In genomic region chr10:82796510-82796909, GRCh38 we compare ENCODE assay signal across 12 cellular contexts.
A peak's percentile ranks its signal among the peaks of the same experiment; 100 is the strongest.
DNase-seq lines count a peak whose midpoint lies in the region; ATAC-seq and TF ChIP-seq lines count a peak whose summit lies in the region.
"Had no signal": no experiment of that assay in that cellular context is flagged by ENCODE, and none has a peak within 500 bp of the region (broad histone marks: within the 10 kb centered on the region; RNA-seq: fewer than 3 reads in every experiment).

No MANE protein-coding gene starts in this region.

- H3K9ac ChIP-seq in neural progenitor cell: no peak overlapping the region
- H3K9ac ChIP-seq: BLaER1 treated with 17β-estradiol and CSF1 and Interleukin-3, amounts not matched to agents 10 nM and 100 nM had no signal

- no peaks in the 10 kb centered on the region for H3K79me2 ChIP-seq in neural progenitor cell (ENCODE audit: low read depth)

- H3K27me3 Mint-ChIP-seq in neural progenitor cell (ENCODE audit: insufficient read depth, low read depth): peaks cover 3% of the 10 kb centered on the region
- no peaks in the 10 kb centered on the region for H3K27me3 Mint-ChIP-seq in naive thymus-derived CD4-positive, alpha-beta T cell
- H3K27me3 Mint-ChIP-seq: memory B cell had no signal

- DNase-seq in NCI-H345 treated with DMSO at 0.1 percent for 48 hours (lab: John Stamatoyannopoulos, UW; ENCODE audit: unreplicated experiment) (peak; percentile 2), NCI-H345 (lab: John Stamatoyannopoulos, UW) (no peak), NB4 (ENCODE audit: low read depth) (peak; percentile 21), body of pancreas (no peak), neural progenitor cell (ENCODE audit: low spot score) (no peak)
- no peak for DNase-seq in naive thymus-derived CD4-positive, alpha-beta T cell
- DNase-seq: NCI-H2107; stimulated activated CD4-positive, alpha-beta T cell treated with anti-CD3 and anti-CD28 coated beads, Interleukin-2, amount 100 ng/mL, for 48 hours had no signal

- H4K20me1 ChIP-seq in neural progenitor cell (ENCODE audit: low read depth): no peaks in the 10 kb centered on the region
- H4K20me1 ChIP-seq: BLaER1 treated with 17β-estradiol and CSF1 and Interleukin-3, amounts not matched to agents 10 nM and 100 nM had no signal

- H3K27me3 ChIP-seq in body of pancreas (no peaks in the 10 kb centered on the region), neural progenitor cell (no peaks in the 10 kb centered on the region)
- no peaks in the 10 kb centered on the region for H3K27me3 ChIP-seq in naive thymus-derived CD4-positive, alpha-beta T cell (ENCODE audit: control insufficient read depth in 2 of 2, insufficient read depth in 2 of 2, low read length in 2 of 2)
- H3K27me3 ChIP-seq: BLaER1 treated with 17β-estradiol and CSF1 and Interleukin-3, amounts not matched to agents 10 nM and 100 nM had no signal

- H3K4me2 ChIP-seq in neural progenitor cell: no peak overlapping the region

- H3K27ac Mint-ChIP-seq in neural progenitor cell: no peak overlapping the region
- no peak overlapping the region for H3K27ac Mint-ChIP-seq in naive thymus-derived CD4-positive, alpha-beta T cell
- H3K27ac Mint-ChIP-seq: memory B cell had no signal

- CTCF ChIA-PET in naive thymus-derived CD4-positive, alpha-beta T cell (lab: Charles Lee): no interaction called here

- H3K36me3 ChIP-seq in body of pancreas (replicated peaks in 1 of 2; ENCODE audit: insufficient read depth in 1 of 2, low read depth in 2 of 2) (no peaks in the 10 kb centered on the region), neural progenitor cell (no peaks in the 10 kb centered on the region)
- H3K36me3 ChIP-seq in naive thymus-derived CD4-positive, alpha-beta T cell (ENCODE audit: control insufficient read depth in 2 of 3, insufficient read depth in 3 of 3, low read length in 3 of 3): no peaks in the 10 kb centered on the region

- intact Hi-C loops in body of pancreas (cut with DNase I): loop anchor here (10.0 kb wide), 1 partner anchor 168 kb away; no protein-coding TSS in a partner anchor
- intact Hi-C loops in naive thymus-derived CD4-positive, alpha-beta T cell (cut with micrococcal nuclease): no loop called here

- H3K4me3 ChIP-seq in NB4 (ENCODE audit: low read depth, low read length) (no peak overlapping the region), body of pancreas (no peak overlapping the region), neural progenitor cell (no peak overlapping the region)
- H3K4me3 ChIP-seq in naive thymus-derived CD4-positive, alpha-beta T cell (ENCODE audit: low read length): no peak overlapping the region
- H3K4me3 ChIP-seq: BLaER1 treated with 17β-estradiol and CSF1 and Interleukin-3, amounts not matched to agents 10 nM and 100 nM had no signal

- no peak overlapping the region for H3K4me3 Mint-ChIP-seq in neural progenitor cell
- H3K4me3 Mint-ChIP-seq in naive thymus-derived CD4-positive, alpha-beta T cell: no peak overlapping the region
- H3K4me3 Mint-ChIP-seq: memory B cell had no signal

- peaks cover 5% of the 10 kb centered on the region for H3K4me1 Mint-ChIP-seq in neural progenitor cell
- no peaks in the 10 kb centered on the region for H3K4me1 Mint-ChIP-seq in naive thymus-derived CD4-positive, alpha-beta T cell
- H3K4me1 Mint-ChIP-seq: memory B cell had no signal

- ATAC-seq in body of pancreas (no peak), GM19351 (IDR thresholded peaks at IDR 0.05; ENCODE audit: unreplicated experiment) (no peak), GM21381 (IDR thresholded peaks at IDR 0.05; ENCODE audit: unreplicated experiment) (no peak)
- ATAC-seq in naive thymus-derived CD4-positive, alpha-beta T cell: no peak

- no peaks in the 10 kb centered on the region for H3K4me1 ChIP-seq in body of pancreas
- no peaks in the 10 kb centered on the region for H3K4me1 ChIP-seq in neural progenitor cell
- no peaks in the 10 kb centered on the region for H3K4me1 ChIP-seq in naive thymus-derived CD4-positive, alpha-beta T cell (ENCODE audit: control insufficient read depth in 2 of 2, insufficient read depth in 2 of 2, low read length in 2 of 2)

- H3K9me3 ChIP-seq in body of pancreas: no peaks in the 10 kb centered on the region
- H3K9me3 ChIP-seq in neural progenitor cell (ENCODE audit: low read depth): no peaks in the 10 kb centered on the region
- no peaks in the 10 kb centered on the region for H3K9me3 ChIP-seq in naive thymus-derived CD4-positive, alpha-beta T cell (ENCODE audit: control insufficient read depth in 2 of 3, low read length in 3 of 3)

- no peak for TF ChIP-seq POLR2A in NB4 (IDR thresholded peaks at IDR 0.05; ENCODE audit: extremely low read depth, insufficient read length)
- no peak for TF ChIP-seq POLR2A in body of pancreas (IDR thresholded peaks at IDR 0.05)

- H3K36me3 Mint-ChIP-seq in neural progenitor cell: no peaks in the 10 kb centered on the region
- H3K36me3 Mint-ChIP-seq in naive thymus-derived CD4-positive, alpha-beta T cell: no peaks in the 10 kb centered on the region
- H3K36me3 Mint-ChIP-seq: memory B cell had no signal

- H3K9me3 Mint-ChIP-seq in neural progenitor cell: peaks cover 2% of the 10 kb centered on the region
- H3K9me3 Mint-ChIP-seq in naive thymus-derived CD4-positive, alpha-beta T cell: peaks cover 0 to 16% (median 1%) of the 10 kb centered on the region in 11 donors
- H3K9me3 Mint-ChIP-seq: memory B cell had no signal

- no peak overlapping the region for H2AFZ ChIP-seq in neural progenitor cell (replicated peaks)

- POLR2A ChIA-PET in naive thymus-derived CD4-positive, alpha-beta T cell (lab: Charles Lee): no interaction called here

- no peaks in the 10 kb centered on the region for H3F3A ChIP-seq in neural progenitor cell (ENCODE audit: low read depth)

- TF ChIP-seq CTCF in NB4 (IDR thresholded peaks at IDR 0.05; ENCODE audit: low read depth, low read length) (peak; percentile 22), body of pancreas (IDR thresholded peaks at IDR 0.05) (peak in 6 of 7 experiments; percentile 22 to 54 (median 42)), neural progenitor cell (IDR thresholded peaks at IDR 0.05) (peak; percentile 50)

- H3K27ac ChIP-seq in body of pancreas (no peak overlapping the region), neural progenitor cell (no peak overlapping the region)
- H3K27ac ChIP-seq in naive thymus-derived CD4-positive, alpha-beta T cell (ENCODE audit: low read depth, low read length): no peak overlapping the region

Comparison
In these comparisons a context has a peak if more than half of its experiments do, and no peak if none do; other contexts are left out.
1. DNase-seq: peak in NCI-H345 treated with DMSO at 0.1 percent for 48 hours (single experiment) and NB4 (single experiment); none in NCI-H345 (single experiment), body of pancreas (0 of 4), neural progenitor cell (single experiment) and naive thymus-derived CD4-positive, alpha-beta T cell (0 of 9).
2. Peak in every context shown above with its lines, with median percentiles within 50 percentile points of each other: CTCF ChIP-seq.